ENCODE assay signal across 10 cellular contexts in the genomic region with DNA sequence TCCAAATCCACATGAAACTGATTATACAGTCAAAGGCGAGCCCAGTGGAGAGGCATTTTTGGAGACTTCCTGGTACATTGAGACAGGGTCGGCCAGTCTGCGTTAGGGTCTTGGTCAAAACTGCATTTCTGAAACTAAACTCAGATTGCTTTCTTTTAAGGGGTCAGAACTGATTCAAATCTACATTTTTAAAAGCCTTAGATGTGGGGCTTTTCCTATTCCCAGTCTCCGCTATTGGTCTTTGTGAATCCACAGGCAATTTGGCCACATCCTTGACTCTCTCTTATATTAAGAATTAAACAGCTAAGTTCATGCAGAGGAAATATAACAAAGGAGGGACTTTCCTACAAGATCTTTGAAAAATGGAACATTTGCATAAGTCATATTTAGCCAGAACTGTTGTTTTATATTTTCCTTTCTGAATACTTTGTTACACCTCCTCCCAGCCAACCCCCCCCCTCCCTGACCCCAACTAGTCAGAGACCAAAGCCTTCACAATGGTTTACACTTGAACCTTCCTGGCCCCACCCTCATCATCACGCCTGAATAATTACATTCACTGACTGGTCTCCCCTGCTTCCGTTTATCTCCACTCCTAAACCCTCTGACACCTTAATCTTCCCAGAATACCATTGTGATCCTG. TPM values are rescaled to one million over a fixed set of nuclear protein-coding genes. Genes with fewer than 3 reads are reported as not detected.
DNase-seq lines count a peak whose midpoint lies in the region; ATAC-seq and TF ChIP-seq lines count a peak whose summit lies in the region.
"Had no signal": no experiment of that assay in that cellular context is flagged by ENCODE, and none has a peak within 500 bp of the region (broad histone marks: within the 10 kb centered on the region; RNA-seq: fewer than 3 reads in every experiment).

No MANE protein-coding gene starts in this region.

- peak in 2 of 10 experiments; percentile 15 to 22 for DNase-seq in CD4-positive, alpha-beta T cell
- peak; percentile 33 for DNase-seq in activated naive CD8-positive, alpha-beta T cell treated with anti-CD3 and anti-CD28 coated beads for 36 hours
- DNase-seq in sciatic nerve (ENCODE audit: low spot score), result no peak
- no peak for DNase-seq in DMS53 (lab: John Stamatoyannopoulos, UW)
- DNase-seq in AG08396 (ENCODE audit: low spot score), result no peak
- no peak for DNase-seq in NCI-H526 treated with DMSO at 0.1 percent for 48 hours (lab: John Stamatoyannopoulos, UW)

- no peaks in the 10 kb centered on the region for H3K9me3 Mint-ChIP-seq in CD4-positive, alpha-beta T cell
- peaks cover 4% of the 10 kb centered on the region for H3K9me3 Mint-ChIP-seq in activated naive CD8-positive, alpha-beta T cell treated with anti-CD3 and anti-CD28 coated beads for 36 hours

- H3K27ac Mint-ChIP-seq in CD4-positive, alpha-beta T cell, result peak overlapping the region; percentile 72
- H3K27ac Mint-ChIP-seq in activated naive CD8-positive, alpha-beta T cell treated with anti-CD3 and anti-CD28 coated beads for 36 hours, result peak overlapping the region; percentile 87

- peaks cover 61% of the 10 kb centered on the region for H3K4me1 Mint-ChIP-seq in CD4-positive, alpha-beta T cell (ENCODE audit: low read depth)
- H3K4me1 Mint-ChIP-seq in activated naive CD8-positive, alpha-beta T cell treated with anti-CD3 and anti-CD28 coated beads for 36 hours, result peaks cover 59% of the 10 kb centered on the region

- H3K27me3 ChIP-seq in CD4-positive, alpha-beta T cell (ENCODE audit: control insufficient read depth, insufficient read depth, low read length), result no peaks in the 10 kb centered on the region

- no peak for TF ChIP-seq CTCF in CD4-positive, alpha-beta T cell (IDR thresholded peaks at IDR 0.05)

- no peaks in the 10 kb centered on the region for H3K9me3 ChIP-seq in CD4-positive, alpha-beta T cell (ENCODE audit: control insufficient read depth, low read length)

- CTCF ChIA-PET in CD4-positive, alpha-beta T cell (lab: Charles Lee), result interaction anchor here (1.0 to 2.5 kb wide), 4 partner anchors 10 to 31 kb away, joined by 3 to 13 read pairs (median 4); no protein-coding TSS in a partner anchor

- no peak overlapping the region for H3K27ac ChIP-seq in CD4-positive, alpha-beta T cell (ENCODE audit: low read depth, low read length)

- peak overlapping the region; percentile 61 for H3K4me3 Mint-ChIP-seq in CD4-positive, alpha-beta T cell
- peak overlapping the region; percentile 33 for H3K4me3 Mint-ChIP-seq in activated naive CD8-positive, alpha-beta T cell treated with anti-CD3 and anti-CD28 coated beads for 36 hours

- intact Hi-C loops in CD4-positive, alpha-beta T cell (cut with DNase I, micrococcal nuclease), result loop anchor here (1.0 to 5.0 kb wide), 2 partner anchors 42 to 68 kb away; no protein-coding TSS in a partner anchor
- intact Hi-C loops in sciatic nerve (cut with DNase I), result no loop called here

- POLR2A ChIA-PET in CD4-positive, alpha-beta T cell (lab: Charles Lee), result interaction anchor here (0.9 to 11.0 kb wide), 3 partner anchors 12 to 79 kb away, joined by 3 to 150 read pairs (median 7); no protein-coding TSS in a partner anchor

- no peaks in the 10 kb centered on the region for H3K27me3 Mint-ChIP-seq in CD4-positive, alpha-beta T cell
- no peaks in the 10 kb centered on the region for H3K27me3 Mint-ChIP-seq in activated naive CD8-positive, alpha-beta T cell treated with anti-CD3 and anti-CD28 coated beads for 36 hours

- no peaks in the 10 kb centered on the region for H3K36me3 Mint-ChIP-seq in CD4-positive, alpha-beta T cell (ENCODE audit: low read depth)
- peaks cover 2% of the 10 kb centered on the region for H3K36me3 Mint-ChIP-seq in activated naive CD8-positive, alpha-beta T cell treated with anti-CD3 and anti-CD28 coated beads for 36 hours

- ATAC-seq in CD4-positive, alpha-beta T cell (ENCODE audit: poor library complexity), result peak; percentile 48
- ATAC-seq in GM19328 (IDR thresholded peaks at IDR 0.05; ENCODE audit: unreplicated experiment) (peak; percentile 67), HG03354 (IDR thresholded peaks at IDR 0.05; ENCODE audit: poor library complexity, severe bottlenecking, unreplicated experiment) (peak; percentile 73), sciatic nerve (no peak)

RNA-seq across cellular contexts. Expression of a gene that starts 30.9 kb away (rescaled TPM):
- total RNA-seq in CD4-positive, alpha-beta T cell, result 100 to 1,000 TPM; 204 to 216 TPM
- 100 to 1,000 TPM; 110 to 111 TPM for total RNA-seq in activated naive CD8-positive, alpha-beta T cell treated with anti-CD3 and anti-CD28 coated beads for 36 hours
- 13.5 TPM for total RNA-seq in sciatic nerve

RNA-seq across cellular contexts. Expression of a gene that starts 50.6 kb away (rescaled TPM):
- total RNA-seq in CD4-positive, alpha-beta T cell, result 1 to 10 TPM; 1.3 to 1.4 TPM
- total RNA-seq in activated naive CD8-positive, alpha-beta T cell treated with anti-CD3 and anti-CD28 coated beads for 36 hours, result 1 to 10 TPM in 1 of 2 experiments, under 1 TPM in 1; 0.42 to 1.1 TPM
- total RNA-seq in sciatic nerve, result 21.0 TPM

RNA-seq across cellular contexts. Expression of a gene that starts 53.4 kb away (rescaled TPM):
- total RNA-seq in CD4-positive, alpha-beta T cell, result not detected
- not detected for total RNA-seq in activated naive CD8-positive, alpha-beta T cell treated with anti-CD3 and anti-CD28 coated beads for 36 hours
- total RNA-seq in sciatic nerve, result 20.1 TPM
- total RNA-seq: mononuclear cell; T-helper 2 cell treated with Interferon-gamma antibody and Interleukin-4, amounts not matched to agents 100 ng/mL and 5 ng/mL, for 36 hours had no signal

Comparison
In these comparisons a context has a peak if more than half of its experiments do, and no peak if none do; other contexts are left out.
1. RNA of a gene that starts 53.4 kb away (total RNA-seq): 20.1 TPM in sciatic nerve (single experiment); not detected in CD4-positive, alpha-beta T cell and not detected in activated naive CD8-positive, alpha-beta T cell treated with anti-CD3 and anti-CD28 coated beads for 36 hours; every median in the first group is over 10 times any median in the second.